Comparison of ENCODE assay signal across 30 cellular contexts in genomic region chr3:190096345-190096744, GRCh38. TPM values are rescaled to one million over a fixed set of nuclear protein-coding genes. Genes with fewer than 3 reads are reported as not detected.
DNase-seq lines count a peak whose midpoint lies in the region; ATAC-seq, FAIRE-seq and TF ChIP-seq lines count a peak whose summit lies in the region.
"Had no signal": no experiment of that assay in that cellular context is flagged by ENCODE, and none has a peak within 500 bp of the region (broad histone marks: within the 10 kb centered on the region; RNA-seq: fewer than 3 reads in every experiment).

No MANE protein-coding gene starts in this region.

- no peak overlapping the region for H2BK12ac ChIP-seq in H1 (ENCODE audit: low read depth, low read length)

- H2BK15ac ChIP-seq in H1 (ENCODE audit: low read length): no peak overlapping the region

- no peak overlapping the region for H3K4ac ChIP-seq in H1 (replicated peaks; ENCODE audit: insufficient read length, low read depth, low read length)

- peaks cover 0 to 10% (median 4%) of the 10 kb centered on the region in 4 experiments; a peak in 6 of 7 replicates for H3K4me1 ChIP-seq in H1 (replicated peaks in 1 of 4; ENCODE audit: control insufficient read depth in 3 of 4, insufficient read depth in 4 of 4, low read length in 3 of 4)
- peaks cover 37% of the 10 kb centered on the region for H3K4me1 ChIP-seq in GM23248 (ENCODE audit: insufficient read depth)
- H3K4me1 ChIP-seq: BLaER1, colonic mucosa, gastrocnemius medialis had no signal

- H3K36me3 ChIP-seq in H1 (ENCODE audit: control insufficient read depth in 2 of 4, insufficient read depth in 4 of 4, low read length in 3 of 4) (no peaks in the 10 kb centered on the region), GM23248 (ENCODE audit: low read depth) (no peaks in the 10 kb centered on the region)
- H3K36me3 ChIP-seq: BLaER1, brain microvascular endothelial cell, colonic mucosa, esophagus squamous epithelium, gastrocnemius medialis, upper lobe of left lung had no signal

- ATAC-seq in GM21723 (IDR thresholded peaks at IDR 0.05; ENCODE audit: unreplicated experiment) (peak; percentile 59), HG03432 (IDR thresholded peaks at IDR 0.05; ENCODE audit: unreplicated experiment) (peak; percentile 45)
- ATAC-seq: activated naive CD8-positive, alpha-beta T cell treated with anti-CD3 and anti-CD28 coated beads, Interleukin-2, amount 50 U/mL, for 24 hours; gastrocnemius medialis; sciatic nerve; SK-N-SH treated with all-trans-retinoic acid at 6 μM for 48 hours had no signal

- no peak overlapping the region for H3K4me3 ChIP-seq in H1 (ENCODE audit: extremely low read depth in 1 of 4, insufficient read depth in 2 of 4, low read depth in 3 of 4, low read length in 4 of 4)
- no peak overlapping the region for H3K4me3 ChIP-seq in GM23248
- H3K4me3 ChIP-seq: BLaER1, colonic mucosa, esophagus squamous epithelium, gastrocnemius medialis, upper lobe of left lung had no signal

- no peak overlapping the region for H3K14ac ChIP-seq in H1 (ENCODE audit: insufficient read length)

- H3K9ac ChIP-seq in H1 (replicated peaks in 1 of 4; ENCODE audit: extremely low read depth in 1 of 4, low read depth in 3 of 4, low read length in 3 of 4) (no peak overlapping the region), GM23248 (no peak overlapping the region)
- H3K9ac ChIP-seq: BLaER1 had no signal

- peaks cover 0 to 86% of the 10 kb centered on the region in 2 experiments; a peak in 2 of 4 replicates for H3K79me2 ChIP-seq in H1 (ENCODE audit: control insufficient read depth in 1 of 2, insufficient read depth in 2 of 2, low read length in 2 of 2)
- H3K79me2 ChIP-seq in GM23248 (ENCODE audit: insufficient read depth): no peaks in the 10 kb centered on the region

- FAIRE-seq in GM12892 (lab: Jason Lieb, UNC): peak; percentile 96
- no peak for FAIRE-seq in H1 (lab: Jason Lieb, UNC)

- no peak overlapping the region for H4K91ac ChIP-seq in H1 (replicated peaks; ENCODE audit: insufficient read length, low read length)

- no peak overlapping the region for H2BK120ac ChIP-seq in H1 (replicated peaks; ENCODE audit: low read depth, low read length)

- H3K4me2 ChIP-seq in H1 (ENCODE audit: insufficient read depth in 1 of 2, low read depth in 2 of 2, low read length in 2 of 2): no peak overlapping the region
- H3K4me2 ChIP-seq in GM23248 (ENCODE audit: unreplicated experiment): no peak overlapping the region
- H3K4me2 ChIP-seq: BLaER1 had no signal

- no peak overlapping the region for H4K8ac ChIP-seq in H1 (ENCODE audit: extremely low read depth, insufficient read depth, low read length)

- TF ChIP-seq RAD21 in H1 (IDR thresholded peaks at IDR 0.05 in 1 of 2, conservative IDR thresholded peaks at IDR 0.05 in 1 of 2; ENCODE audit: low read depth in 2 of 2, low read length in 2 of 2): no peak

- no peak for DNase-seq in GM12892 (ENCODE audit: insufficient read length)
- DNase-seq in H1 (ENCODE audit: low read depth in 1 of 2, low spot score in 2 of 2): no peak
- DNase-seq in activated CD8-positive, alpha-beta memory T cell treated with anti-CD3 and anti-CD28 coated beads for 24 hours: no peak
- no peak for DNase-seq in RKO (ENCODE audit: low spot score)
- no peak for DNase-seq in GM23248
- DNase-seq in UCSD-AML1 (lab: John Stamatoyannopoulos, UW; ENCODE audit: unreplicated experiment): no peak
- DNase-seq: activated CD4-positive, alpha-beta T cell treated with anti-CD3 and anti-CD28 coated beads, Interleukin-2, amount 50 U/mL, for 48 hours; activated CD4-positive, CD25-positive, alpha-beta regulatory T cell; activated effector memory CD4-positive, alpha-beta T cell treated with anti-CD3 and anti-CD28 coated beads, Interleukin-2, amount 50 U/mL, for 16 hours; activated naive CD8-positive, alpha-beta T cell treated with anti-CD3 and anti-CD28 coated beads, Interleukin-2, amount 50 U/mL, for 24 hours; brain microvascular endothelial cell; colonic mucosa; esophagus squamous epithelium; gastrocnemius medialis; GOT3; hippocampal formation; NCI-H1417; NCI-H2107; NCI-H510A; NK-92 treated with Interleukin-12 subunit alpha and Interleukin-12 subunit beta, amount 100 ng/mL, for 24 hours; posterior cingulate gyrus; T1000; upper lobe of left lung had no signal

- no peak overlapping the region for H3K56ac ChIP-seq in H1 (replicated peaks; ENCODE audit: insufficient read length, low read depth, low read length)

- H4K20me1 ChIP-seq in H1 (replicated peaks in 1 of 2; ENCODE audit: control insufficient read depth in 1 of 2, insufficient read depth in 2 of 2, low read length in 2 of 2) (no peaks in the 10 kb centered on the region), GM23248 (ENCODE audit: insufficient read depth) (no peaks in the 10 kb centered on the region)
- H4K20me1 ChIP-seq: BLaER1 had no signal

- 0 out of 2 replicates have a peak overlapping the region, but pooled peaks have one; percentile 32 for H2AK5ac ChIP-seq in H1 (ENCODE audit: low read depth, low read length)

- no peaks in the 10 kb centered on the region for H3K27me3 ChIP-seq in H1 (replicated peaks in 1 of 4; ENCODE audit: control insufficient read depth in 3 of 4, extremely low read depth in 1 of 4, insufficient read depth in 3 of 4, low read length in 3 of 4)
- no peaks in the 10 kb centered on the region for H3K27me3 ChIP-seq in GM23248 (replicated peaks; ENCODE audit: insufficient read depth)
- H3K27me3 ChIP-seq: BLaER1, brain microvascular endothelial cell, colonic mucosa, esophagus squamous epithelium, gastrocnemius medialis, upper lobe of left lung had no signal

- no peak for TF ChIP-seq CTCF in H1 (IDR thresholded peaks at IDR 0.05; ENCODE audit: control extremely low read depth in 1 of 3, insufficient read depth in 1 of 3, low read depth in 1 of 3, low read length in 3 of 3)

- H2AFZ ChIP-seq in H1 (ENCODE audit: low read length) (no peak overlapping the region), GM23248 (no peak overlapping the region)

- WGBS in H1 (ENCODE audit: extremely low coverage in 1 of 2, insufficient coverage in 1 of 2, insufficient read length in 1 of 2, insufficient replicate concordance in 2 of 2, low coverage in 1 of 2, low lambda C conversion rate in 2 of 2, missing lambda C conversion rate in 1 of 2), 2 experiments: 91% methylated on average over 4 of the region's 4 CpGs; no CpG with 5 or more reads in 1 of the 2 experiments
- WGBS in GM23248 (ENCODE audit: low coverage in 1 of 2, low lambda C conversion rate in 2 of 2, missing lambda C conversion rate in 2 of 2), 2 experiments: 81 to 88% methylated on average over 4 of the region's 4 CpGs

- peaks cover 19% of the 10 kb centered on the region for H3F3A ChIP-seq in GM23248 (ENCODE audit: insufficient read depth)

- no peaks in the 10 kb centered on the region; the same call in 1 of the 2 replicates for H3K79me1 ChIP-seq in H1 (ENCODE audit: low read depth, low read length)

- TF ChIP-seq POLR2A in GM12892 (IDR thresholded peaks at IDR 0.05; ENCODE audit: low read depth, low read length) (no peak), H1 (IDR thresholded peaks at IDR 0.05; ENCODE audit: control extremely low read depth in 1 of 2, low read depth in 2 of 2, low read length in 2 of 2) (no peak)

- H3K23ac ChIP-seq in H1 (ENCODE audit: insufficient read length): no peak overlapping the region

- in situ Hi-C loops in GM23248 (cut with MboI): no loop called here

- H3K23me2 ChIP-seq in H1 (ENCODE audit: low read depth, low read length): no peaks in the 10 kb centered on the region

- H4K5ac ChIP-seq in H1 (ENCODE audit: insufficient read length, low read depth, low read length): no peak overlapping the region

- TF ChIP-seq EP300 in H1 (IDR thresholded peaks at IDR 0.05; ENCODE audit: borderline replicate concordance in 1 of 2, low read depth in 2 of 2, low read length in 2 of 2): no peak

- POLR2A ChIA-PET in H1 (lab: Charles Lee; ENCODE audit: partially characterized antibody): no interaction called here

- H3K9me2 ChIP-seq in GM23248 (ENCODE audit: insufficient read depth): no peaks in the 10 kb centered on the region

- H2BK20ac ChIP-seq in H1 (ENCODE audit: low read length): no peak overlapping the region

- no peak overlapping the region; the same call in 1 of the 2 replicates for H3K18ac ChIP-seq in H1 (ENCODE audit: extremely low read depth, low read length)

- no peak overlapping the region for H2BK5ac ChIP-seq in H1 (ENCODE audit: low read depth, low read length)

- H3K9me3 ChIP-seq in H1 (ENCODE audit: insufficient read depth in 2 of 2, low read depth in 1 of 2, low read length in 1 of 2) (no peaks in the 10 kb centered on the region), GM23248 (ENCODE audit: low read depth) (no peaks in the 10 kb centered on the region)
- H3K9me3 ChIP-seq: BLaER1, colonic mucosa, esophagus squamous epithelium, gastrocnemius medialis, upper lobe of left lung had no signal

- H3K27ac ChIP-seq in H1 (ENCODE audit: low read depth, low read length) (no peak overlapping the region), GM23248 (no peak overlapping the region)
- H3K27ac ChIP-seq: BLaER1, brain microvascular endothelial cell, colonic mucosa, esophagus squamous epithelium, gastrocnemius medialis, RWPE1, upper lobe of left lung had no signal

- CTCF ChIA-PET in H1 (lab: Charles Lee; ENCODE audit: partially characterized antibody): interaction anchor here (0.8 kb wide), 2 partner anchors 8 to 26 kb away, joined by 3 to 4 read pairs; no protein-coding TSS in a partner anchor

TF ChIP-seq in H1, 55 proteins besides CTCF, POLR2A, EP300 and RAD21 (continues in another document):
- TF ChIP-seq SRF (IDR thresholded peaks at IDR 0.05; ENCODE audit: low read depth, low read length) (no peak), TAF7 (optimal IDR thresholded peaks at IDR 0.05; ENCODE audit: borderline replicate concordance, low read depth, low read length) (no peak)

RNA-seq across cellular contexts. Expression of gene P3H2, which starts 24.4 kb away (rescaled TPM):
- 125 TPM for polyA plus RNA-seq in GM12892 (2012; ENCODE audit: missing spikeins)
- total RNA-seq in H1 (2021; fragmentation: NEBNext Ultra II Directional; extraction: Animal tissue kit (Norgen Biotek cat#: 25700)): 40.5 and 48.6 TPM in 2 replicates
- 31.1 and 60.4 TPM in 2 replicates for polyA plus RNA-seq in H1 (2011; rRNA removed)
- 41.2 TPM for polyA plus RNA-seq in H1 (2011; cell fraction: cytosol; rRNA removed)
- polyA plus RNA-seq in H1 (2011; cell fraction: nucleus; rRNA removed): 23.9 TPM
- 56.4 to 73.6 TPM (median 61.0 TPM) in 4 replicates for polyA plus RNA-seq in H1 (2012, experiment 1 of 2)
- 20.1 TPM for polyA plus RNA-seq in H1 (2012, experiment 2 of 2)
- 29.6 TPM for polyA plus RNA-seq in H1 (2013, experiment 1 of 2)
- polyA plus RNA-seq in H1 (2013, experiment 2 of 2): 29.3 TPM
- 48.5 and 64.9 TPM in 2 replicates for polyA minus RNA-seq in H1 (2011; rRNA and poly(A)+ RNA removed)
- 31.2 TPM for polyA minus RNA-seq in H1 (2011; cell fraction: cytosol; rRNA and poly(A)+ RNA removed)
- 73.6 TPM for polyA minus RNA-seq in H1 (2011; cell fraction: nucleus; rRNA and poly(A)+ RNA removed)
- total RNA-seq in GM23248 (2014; rRNA removed; shearing (Covaris generic)): 14.9 and 41.5 TPM in 2 replicates
- 4.7 and 5.3 TPM in 2 replicates for polyA plus RNA-seq in GM23248 (2016; fragmentation: Nextera tagmentation; extraction: Ambion mirVana)
- polyA plus RNA-seq: IgD-negative memory B cell had no signal
